ENCODE assay signal across 1 cellular context in the genomic region with DNA sequence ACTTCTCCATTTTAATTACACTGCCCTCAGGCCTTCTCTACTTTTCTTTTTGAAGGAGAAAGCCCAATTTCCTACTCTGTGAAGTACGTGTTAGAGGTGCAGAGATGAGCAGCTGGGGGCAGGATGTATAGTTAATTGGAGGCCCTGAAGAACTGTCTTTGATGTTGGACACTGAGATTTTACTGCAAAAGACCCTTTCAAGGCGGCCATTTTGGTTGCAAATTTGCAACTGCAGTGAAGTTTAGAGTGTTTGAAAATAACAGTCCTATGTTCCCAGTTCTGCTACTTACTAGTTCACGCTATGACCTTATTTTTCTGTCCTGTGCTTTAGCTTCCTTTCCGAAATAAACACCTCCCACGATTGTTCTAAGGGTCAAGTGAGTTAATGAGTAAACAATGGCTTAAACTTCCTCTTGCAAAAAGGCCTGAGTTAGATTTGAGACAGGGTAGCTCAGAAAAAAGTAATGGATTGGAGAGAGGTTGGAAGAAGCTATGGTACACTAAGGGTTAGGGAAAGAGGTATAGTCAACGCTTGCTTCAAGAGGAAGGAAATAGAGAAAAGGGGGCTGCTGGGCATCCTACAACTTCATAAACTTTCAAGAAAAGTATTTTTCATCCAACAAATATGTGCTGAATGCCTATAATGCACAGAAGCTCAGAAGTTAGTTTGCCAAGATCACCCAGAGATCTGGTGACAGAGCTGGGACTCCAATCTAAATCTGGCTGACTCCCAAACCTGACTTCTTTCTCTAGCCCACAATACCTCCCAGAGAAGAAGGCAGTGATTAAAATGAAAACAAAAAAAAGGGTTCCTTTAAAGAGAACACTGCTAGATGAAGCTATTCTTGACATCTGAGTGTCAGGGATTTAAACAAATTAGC.
TF ChIP-seq lines count a peak whose summit lies in the region.

No MANE protein-coding gene starts in this region.

TF ChIP-seq in GM12878, 131 proteins besides CTCF, POLR2A, EP300 and RAD21 (continued from another document):
- TF ChIP-seq KLF5 (IDR thresholded peaks at IDR 0.05; ENCODE audit: partially characterized antibody) (no peak), NR2F1 (conservative IDR thresholded peaks at IDR 0.05) (peak; percentile 82), BMI1 (IDR thresholded peaks at IDR 0.05; ENCODE audit: borderline replicate concordance) (0 out of 2 replicates have a peak, but pooled peaks have one; percentile 22), NRF1 (conservative IDR thresholded peaks at IDR 0.05; ENCODE audit: low read depth, low read length) (no peak), MTA2 (IDR thresholded peaks at IDR 0.05; ENCODE audit: low read depth) (peak; percentile 65), SMAD1 (IDR thresholded peaks at IDR 0.05; ENCODE audit: low read depth, partially characterized antibody) (no peak), IKZF1 (conservative IDR thresholded peaks at IDR 0.05) (peak; percentile 61), IKZF2 (IDR thresholded peaks at IDR 0.05) (peak; percentile 35 to 50; a peak in 2 of 4 replicates), RCOR1 (conservative IDR thresholded peaks at IDR 0.05; ENCODE audit: low read depth, low read length) (no peak), CBX5 (IDR thresholded peaks at IDR 0.05; ENCODE audit: low read depth) (no peak), YY1 (IDR thresholded peaks at IDR 0.05; ENCODE audit: low read depth, low read length) (peak; percentile 85), DPF2 (IDR thresholded peaks at IDR 0.05) (peak; percentile 46; the same call in 1 of the 2 replicates), TAF1 (IDR thresholded peaks at IDR 0.05; ENCODE audit: borderline replicate concordance, low read depth, low read length) (no peak), ZNF207 (IDR thresholded peaks at IDR 0.05; ENCODE audit: borderline replicate concordance) (no peak), ATF7 (IDR thresholded peaks at IDR 0.05; ENCODE audit: low read depth) (peak; percentile 65; the same call in 1 of the 2 replicates), HDGF (IDR thresholded peaks at IDR 0.05) (no peak), ZNF24 (IDR thresholded peaks at IDR 0.05) (no peak), SMAD5 (IDR thresholded peaks at IDR 0.05; ENCODE audit: low read depth) (no peak), EZH2 (IDR thresholded peaks at IDR 0.05; ENCODE audit: borderline replicate concordance, control insufficient read depth, low read depth, low read length) (no peak)
- TF ChIP-seq, protein P1, sequence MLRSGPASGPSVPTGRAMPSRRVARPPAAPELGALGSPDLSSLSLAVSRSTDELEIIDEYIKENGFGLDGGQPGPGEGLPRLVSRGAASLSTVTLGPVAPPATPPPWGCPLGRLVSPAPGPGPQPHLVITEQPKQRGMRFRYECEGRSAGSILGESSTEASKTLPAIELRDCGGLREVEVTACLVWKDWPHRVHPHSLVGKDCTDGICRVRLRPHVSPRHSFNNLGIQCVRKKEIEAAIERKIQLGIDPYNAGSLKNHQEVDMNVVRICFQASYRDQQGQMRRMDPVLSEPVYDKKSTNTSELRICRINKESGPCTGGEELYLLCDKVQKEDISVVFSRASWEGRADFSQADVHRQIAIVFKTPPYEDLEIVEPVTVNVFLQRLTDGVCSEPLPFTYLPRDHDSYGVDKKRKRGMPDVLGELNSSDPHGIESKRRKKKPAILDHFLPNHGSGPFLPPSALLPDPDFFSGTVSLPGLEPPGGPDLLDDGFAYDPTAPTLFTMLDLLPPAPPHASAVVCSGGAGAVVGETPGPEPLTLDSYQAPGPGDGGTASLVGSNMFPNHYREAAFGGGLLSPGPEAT (IDR thresholded peaks at IDR 0.05; ENCODE audit: low read depth) = peak; percentile 63; the same call in 1 of the 2 replicates
- TF ChIP-seq, protein P2, sequence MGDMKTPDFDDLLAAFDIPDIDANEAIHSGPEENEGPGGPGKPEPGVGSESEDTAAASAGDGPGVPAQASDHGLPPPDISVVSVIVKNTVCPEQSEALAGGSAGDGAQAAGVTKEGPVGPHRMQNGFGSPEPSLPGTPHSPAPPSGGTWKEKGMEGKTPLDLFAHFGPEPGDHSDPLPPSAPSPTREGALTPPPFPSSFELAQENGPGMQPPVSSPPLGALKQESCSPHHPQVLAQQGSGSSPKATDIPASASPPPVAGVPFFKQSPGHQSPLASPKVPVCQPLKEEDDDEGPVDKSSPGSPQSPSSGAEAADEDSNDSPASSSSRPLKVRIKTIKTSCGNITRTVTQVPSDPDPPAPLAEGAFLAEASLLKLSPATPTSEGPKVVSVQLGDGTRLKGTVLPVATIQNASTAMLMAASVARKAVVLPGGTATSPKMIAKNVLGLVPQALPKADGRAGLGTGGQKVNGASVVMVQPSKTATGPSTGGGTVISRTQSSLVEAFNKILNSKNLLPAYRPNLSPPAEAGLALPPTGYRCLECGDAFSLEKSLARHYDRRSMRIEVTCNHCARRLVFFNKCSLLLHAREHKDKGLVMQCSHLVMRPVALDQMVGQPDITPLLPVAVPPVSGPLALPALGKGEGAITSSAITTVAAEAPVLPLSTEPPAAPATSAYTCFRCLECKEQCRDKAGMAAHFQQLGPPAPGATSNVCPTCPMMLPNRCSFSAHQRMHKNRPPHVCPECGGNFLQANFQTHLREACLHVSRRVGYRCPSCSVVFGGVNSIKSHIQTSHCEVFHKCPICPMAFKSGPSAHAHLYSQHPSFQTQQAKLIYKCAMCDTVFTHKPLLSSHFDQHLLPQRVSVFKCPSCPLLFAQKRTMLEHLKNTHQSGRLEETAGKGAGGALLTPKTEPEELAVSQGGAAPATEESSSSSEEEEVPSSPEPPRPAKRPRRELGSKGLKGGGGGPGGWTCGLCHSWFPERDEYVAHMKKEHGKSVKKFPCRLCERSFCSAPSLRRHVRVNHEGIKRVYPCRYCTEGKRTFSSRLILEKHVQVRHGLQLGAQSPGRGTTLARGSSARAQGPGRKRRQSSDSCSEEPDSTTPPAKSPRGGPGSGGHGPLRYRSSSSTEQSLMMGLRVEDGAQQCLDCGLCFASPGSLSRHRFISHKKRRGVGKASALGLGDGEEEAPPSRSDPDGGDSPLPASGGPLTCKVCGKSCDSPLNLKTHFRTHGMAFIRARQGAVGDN (IDR thresholded peaks at IDR 0.05) = 0 out of 2 replicates have a peak, but pooled peaks have one; percentile 45
- TF ChIP-seq, protein P3, sequence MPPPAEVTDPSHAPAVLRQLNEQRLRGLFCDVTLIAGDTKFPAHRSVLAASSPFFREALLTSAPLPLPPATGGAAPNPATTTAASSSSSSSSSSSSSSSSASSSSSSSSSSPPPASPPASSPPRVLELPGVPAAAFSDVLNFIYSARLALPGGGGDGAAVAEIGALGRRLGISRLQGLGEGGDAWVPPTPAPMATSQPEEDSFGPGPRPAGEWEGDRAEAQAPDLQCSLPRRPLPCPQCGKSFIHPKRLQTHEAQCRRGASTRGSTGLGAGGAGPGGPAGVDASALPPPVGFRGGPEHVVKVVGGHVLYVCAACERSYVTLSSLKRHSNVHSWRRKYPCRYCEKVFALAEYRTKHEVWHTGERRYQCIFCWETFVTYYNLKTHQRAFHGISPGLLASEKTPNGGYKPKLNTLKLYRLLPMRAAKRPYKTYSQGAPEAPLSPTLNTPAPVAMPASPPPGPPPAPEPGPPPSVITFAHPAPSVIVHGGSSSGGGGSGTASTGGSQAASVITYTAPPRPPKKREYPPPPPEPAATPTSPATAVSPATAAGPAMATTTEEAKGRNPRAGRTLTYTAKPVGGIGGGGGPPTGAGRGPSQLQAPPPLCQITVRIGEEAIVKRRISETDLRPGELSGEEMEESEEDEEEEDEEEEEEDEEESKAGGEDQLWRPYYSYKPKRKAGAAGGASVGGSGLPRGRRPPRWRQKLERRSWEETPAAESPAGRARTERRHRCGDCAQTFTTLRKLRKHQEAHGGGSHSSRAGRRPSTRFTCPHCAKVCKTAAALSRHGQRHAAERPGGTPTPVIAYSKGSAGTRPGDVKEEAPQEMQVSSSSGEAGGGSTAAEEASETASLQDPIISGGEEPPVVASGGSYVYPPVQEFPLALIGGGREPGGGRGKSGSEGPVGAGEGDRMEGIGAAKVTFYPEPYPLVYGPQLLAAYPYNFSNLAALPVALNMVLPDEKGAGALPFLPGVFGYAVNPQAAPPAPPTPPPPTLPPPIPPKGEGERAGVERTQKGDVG (CRISPR knock-in tag; IDR thresholded peaks at IDR 0.05) = no peak
- TF ChIP-seq, protein P4, sequence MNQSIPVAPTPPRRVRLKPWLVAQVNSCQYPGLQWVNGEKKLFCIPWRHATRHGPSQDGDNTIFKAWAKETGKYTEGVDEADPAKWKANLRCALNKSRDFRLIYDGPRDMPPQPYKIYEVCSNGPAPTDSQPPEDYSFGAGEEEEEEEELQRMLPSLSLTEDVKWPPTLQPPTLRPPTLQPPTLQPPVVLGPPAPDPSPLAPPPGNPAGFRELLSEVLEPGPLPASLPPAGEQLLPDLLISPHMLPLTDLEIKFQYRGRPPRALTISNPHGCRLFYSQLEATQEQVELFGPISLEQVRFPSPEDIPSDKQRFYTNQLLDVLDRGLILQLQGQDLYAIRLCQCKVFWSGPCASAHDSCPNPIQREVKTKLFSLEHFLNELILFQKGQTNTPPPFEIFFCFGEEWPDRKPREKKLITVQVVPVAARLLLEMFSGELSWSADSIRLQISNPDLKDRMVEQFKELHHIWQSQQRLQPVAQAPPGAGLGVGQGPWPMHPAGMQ (IDR thresholded peaks at IDR 0.05; ENCODE audit: borderline replicate concordance) = no peak
- TF ChIP-seq, protein P5, sequence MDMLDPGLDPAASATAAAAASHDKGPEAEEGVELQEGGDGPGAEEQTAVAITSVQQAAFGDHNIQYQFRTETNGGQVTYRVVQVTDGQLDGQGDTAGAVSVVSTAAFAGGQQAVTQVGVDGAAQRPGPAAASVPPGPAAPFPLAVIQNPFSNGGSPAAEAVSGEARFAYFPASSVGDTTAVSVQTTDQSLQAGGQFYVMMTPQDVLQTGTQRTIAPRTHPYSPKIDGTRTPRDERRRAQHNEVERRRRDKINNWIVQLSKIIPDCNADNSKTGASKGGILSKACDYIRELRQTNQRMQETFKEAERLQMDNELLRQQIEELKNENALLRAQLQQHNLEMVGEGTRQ (IDR thresholded peaks at IDR 0.05; ENCODE audit: borderline replicate concordance, low read depth, low read length) = no peak
- TF ChIP-seq, protein P6, sequence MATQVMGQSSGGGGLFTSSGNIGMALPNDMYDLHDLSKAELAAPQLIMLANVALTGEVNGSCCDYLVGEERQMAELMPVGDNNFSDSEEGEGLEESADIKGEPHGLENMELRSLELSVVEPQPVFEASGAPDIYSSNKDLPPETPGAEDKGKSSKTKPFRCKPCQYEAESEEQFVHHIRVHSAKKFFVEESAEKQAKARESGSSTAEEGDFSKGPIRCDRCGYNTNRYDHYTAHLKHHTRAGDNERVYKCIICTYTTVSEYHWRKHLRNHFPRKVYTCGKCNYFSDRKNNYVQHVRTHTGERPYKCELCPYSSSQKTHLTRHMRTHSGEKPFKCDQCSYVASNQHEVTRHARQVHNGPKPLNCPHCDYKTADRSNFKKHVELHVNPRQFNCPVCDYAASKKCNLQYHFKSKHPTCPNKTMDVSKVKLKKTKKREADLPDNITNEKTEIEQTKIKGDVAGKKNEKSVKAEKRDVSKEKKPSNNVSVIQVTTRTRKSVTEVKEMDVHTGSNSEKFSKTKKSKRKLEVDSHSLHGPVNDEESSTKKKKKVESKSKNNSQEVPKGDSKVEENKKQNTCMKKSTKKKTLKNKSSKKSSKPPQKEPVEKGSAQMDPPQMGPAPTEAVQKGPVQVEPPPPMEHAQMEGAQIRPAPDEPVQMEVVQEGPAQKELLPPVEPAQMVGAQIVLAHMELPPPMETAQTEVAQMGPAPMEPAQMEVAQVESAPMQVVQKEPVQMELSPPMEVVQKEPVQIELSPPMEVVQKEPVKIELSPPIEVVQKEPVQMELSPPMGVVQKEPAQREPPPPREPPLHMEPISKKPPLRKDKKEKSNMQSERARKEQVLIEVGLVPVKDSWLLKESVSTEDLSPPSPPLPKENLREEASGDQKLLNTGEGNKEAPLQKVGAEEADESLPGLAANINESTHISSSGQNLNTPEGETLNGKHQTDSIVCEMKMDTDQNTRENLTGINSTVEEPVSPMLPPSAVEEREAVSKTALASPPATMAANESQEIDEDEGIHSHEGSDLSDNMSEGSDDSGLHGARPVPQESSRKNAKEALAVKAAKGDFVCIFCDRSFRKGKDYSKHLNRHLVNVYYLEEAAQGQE (IDR thresholded peaks at IDR 0.05; ENCODE audit: low read depth, low read length) = no peak
- TF ChIP-seq, protein P7, sequence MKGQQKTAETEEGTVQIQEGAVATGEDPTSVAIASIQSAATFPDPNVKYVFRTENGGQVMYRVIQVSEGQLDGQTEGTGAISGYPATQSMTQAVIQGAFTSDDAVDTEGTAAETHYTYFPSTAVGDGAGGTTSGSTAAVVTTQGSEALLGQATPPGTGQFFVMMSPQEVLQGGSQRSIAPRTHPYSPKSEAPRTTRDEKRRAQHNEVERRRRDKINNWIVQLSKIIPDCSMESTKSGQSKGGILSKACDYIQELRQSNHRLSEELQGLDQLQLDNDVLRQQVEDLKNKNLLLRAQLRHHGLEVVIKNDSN (IDR thresholded peaks at IDR 0.05; ENCODE audit: borderline replicate concordance, extremely low read length, insufficient read depth, low read depth, low read length) = no peak
- TF ChIP-seq, protein P8, sequence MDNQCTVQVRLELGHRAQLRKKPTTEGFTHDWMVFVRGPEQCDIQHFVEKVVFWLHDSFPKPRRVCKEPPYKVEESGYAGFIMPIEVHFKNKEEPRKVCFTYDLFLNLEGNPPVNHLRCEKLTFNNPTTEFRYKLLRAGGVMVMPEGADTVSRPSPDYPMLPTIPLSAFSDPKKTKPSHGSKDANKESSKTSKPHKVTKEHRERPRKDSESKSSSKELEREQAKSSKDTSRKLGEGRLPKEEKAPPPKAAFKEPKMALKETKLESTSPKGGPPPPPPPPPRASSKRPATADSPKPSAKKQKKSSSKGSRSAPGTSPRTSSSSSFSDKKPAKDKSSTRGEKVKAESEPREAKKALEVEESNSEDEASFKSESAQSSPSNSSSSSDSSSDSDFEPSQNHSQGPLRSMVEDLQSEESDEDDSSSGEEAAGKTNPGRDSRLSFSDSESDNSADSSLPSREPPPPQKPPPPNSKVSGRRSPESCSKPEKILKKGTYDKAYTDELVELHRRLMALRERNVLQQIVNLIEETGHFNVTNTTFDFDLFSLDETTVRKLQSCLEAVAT (IDR thresholded peaks at IDR 0.05) = peak; percentile 25; the same call in 1 of the 2 replicates
- TF ChIP-seq, protein P9, sequence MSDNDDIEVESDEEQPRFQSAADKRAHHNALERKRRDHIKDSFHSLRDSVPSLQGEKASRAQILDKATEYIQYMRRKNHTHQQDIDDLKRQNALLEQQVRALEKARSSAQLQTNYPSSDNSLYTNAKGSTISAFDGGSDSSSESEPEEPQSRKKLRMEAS (IDR thresholded peaks at IDR 0.05; ENCODE audit: low read depth, low read length) = no peak
